Comparison of ENCODE assay signal across 9 cellular contexts in genomic region chr6:32151131-32151884, GRCh38. TPM values are rescaled to one million over a fixed set of nuclear protein-coding genes. Genes with fewer than 3 reads are reported as not detected.
DNase-seq lines count a peak whose midpoint lies in the region; ATAC-seq and TF ChIP-seq lines count a peak whose summit lies in the region.
"Had no signal": no experiment of that assay in that cellular context is flagged by ENCODE, and none has a peak within 500 bp of the region (broad histone marks: within the 10 kb centered on the region; RNA-seq: fewer than 3 reads in every experiment).

No MANE protein-coding gene starts in this region.

- DNase-seq in D341Med (ENCODE audit: low spot score) (peak; percentile 67), Peyer's patch (peak in 1 of 3 donors; percentile 9), fibroblast of mammary gland (ENCODE audit: low read depth) (no peak), psoas muscle (no peak), NCI-H1930 (lab: John Stamatoyannopoulos, UW) (no peak), dedifferentiated amniotic fluid mesenchymal stem cell (ENCODE audit: extremely low spot score) (no peak)

- WGBS in psoas muscle, 3 donors: 30 to 51% (median 33%) methylated on average over 9 to 11 of the region's 11 CpGs

- H3K27ac ChIP-seq in Peyer's patch: peak overlapping the region in 1 of 4 donors; percentile 85
- no peak overlapping the region for H3K27ac ChIP-seq in psoas muscle

- intact Hi-C loops in psoas muscle (cut with DNase I): loop anchor here in 1 of 2 donors (5.0 kb wide), 1 partner anchor 34 kb away; no protein-coding TSS in a partner anchor

- no peaks in the 10 kb centered on the region for H3K27me3 ChIP-seq in Peyer's patch
- H3K27me3 ChIP-seq in psoas muscle (ENCODE audit: insufficient read depth in 3 of 3, low read length in 2 of 3): peaks cover 0 to 35% (median 17%) of the 10 kb centered on the region in 3 donors

- H3K9me3 ChIP-seq in Peyer's patch (no peaks in the 10 kb centered on the region), psoas muscle (no peaks in the 10 kb centered on the region)

- ATAC-seq in psoas muscle (no peak), GM19397 (IDR thresholded peaks at IDR 0.05; ENCODE audit: unreplicated experiment) (no peak), GM19328 (IDR thresholded peaks at IDR 0.05; ENCODE audit: unreplicated experiment) (no peak)
- ATAC-seq: Panc1 had no signal

- no peak for TF ChIP-seq CTCF in Peyer's patch (IDR thresholded peaks at IDR 0.05)
- TF ChIP-seq CTCF in fibroblast of mammary gland (conservative IDR thresholded peaks at IDR 0.05; ENCODE audit: control insufficient read depth, insufficient read depth, low read depth, low read length): no peak
- TF ChIP-seq CTCF in psoas muscle (IDR thresholded peaks at IDR 0.05): no peak

- no peak for TF ChIP-seq POLR2A in Peyer's patch (IDR thresholded peaks at IDR 0.05)

- H3K36me3 ChIP-seq in Peyer's patch (peaks cover 0 to 7% (median 0%) of the 10 kb centered on the region in 3 donors), psoas muscle (ENCODE audit: insufficient read depth in 1 of 2, low read depth in 1 of 2) (peaks cover 2 to 8% of the 10 kb centered on the region in 2 donors)

- H3K4me1 ChIP-seq in Peyer's patch: peaks cover 0 to 30% (median 5%) of the 10 kb centered on the region in 4 donors
- H3K4me1 ChIP-seq in psoas muscle: peaks cover 9% of the 10 kb centered on the region

- H3K4me3 ChIP-seq in Peyer's patch: peak overlapping the region; percentile 7 to 71 (median 38)
- peak overlapping the region; percentile 46 for H3K4me3 ChIP-seq in fibroblast of mammary gland (ENCODE audit: control insufficient read depth, low read depth, low read length)
- H3K4me3 ChIP-seq in psoas muscle: peak overlapping the region; percentile 43

RNA-seq across cellular contexts. Expression of gene PRRT1, which starts 0.4 kb away (rescaled TPM):
- 1 to 10 TPM in 3 of 4 donors, not detected in 1; 3.1 to 4.1 (median 3.8) TPM for total RNA-seq in Peyer's patch
- under 1 TPM; 0.08 to 0.51 (median 0.16) TPM for total RNA-seq in psoas muscle
- under 1 TPM; 0.22 to 0.28 (median 0.26) TPM for polyA plus RNA-seq in psoas muscle

RNA-seq across cellular contexts. Expression of gene PPT2, which starts 2.6 kb away (rescaled TPM):
- total RNA-seq in Peyer's patch: 100 to 1,000 TPM in 1 of 4 donors, 10 to 100 TPM in 2, 1 to 10 TPM in 1; 7.4 to 121 (median 26.9) TPM
- total RNA-seq in psoas muscle: 10 to 100 TPM; 11.3 to 15.1 (median 14.0) TPM
- polyA plus RNA-seq in psoas muscle: 10 to 100 TPM; 12.5 to 28.3 (median 18.0) TPM

RNA-seq across cellular contexts. Expression of gene EGFL8, which starts 13.1 kb away (rescaled TPM):
- total RNA-seq in Peyer's patch: 10 to 100 TPM in 3 of 4 donors, 1 to 10 TPM in 1; 8.9 to 28.1 (median 16.2) TPM
- 1 to 10 TPM; 2.0 to 7.0 (median 3.7) TPM for total RNA-seq in psoas muscle
- polyA plus RNA-seq in psoas muscle: 1 to 10 TPM; 2.1 to 4.0 (median 3.6) TPM

RNA-seq across cellular contexts. Expression of gene FKBPL, which starts 21.2 kb away (rescaled TPM):
- 1 to 10 TPM; 5.1 to 6.6 (median 5.6) TPM for total RNA-seq in Peyer's patch
- 1 to 10 TPM; 2.1 to 4.3 (median 4.1) TPM for total RNA-seq in psoas muscle
- 10 to 100 TPM in 1 of 3 donors, 1 to 10 TPM in 2; 8.2 to 12.2 (median 9.9) TPM for polyA plus RNA-seq in psoas muscle

RNA-seq across cellular contexts. Expression of gene ATF6B, which starts 23.3 kb away (rescaled TPM):
- 100 to 1,000 TPM in 3 of 4 donors, 10 to 100 TPM in 1; 75.3 to 408 (median 156) TPM for total RNA-seq in Peyer's patch
- total RNA-seq in psoas muscle: 10 to 100 TPM; 17.2 to 23.8 (median 19.9) TPM
- 10 to 100 TPM; 13.0 to 35.2 (median 15.1) TPM for polyA plus RNA-seq in psoas muscle
